ENCODE assay signal across 8 cellular contexts in the genomic region with DNA sequence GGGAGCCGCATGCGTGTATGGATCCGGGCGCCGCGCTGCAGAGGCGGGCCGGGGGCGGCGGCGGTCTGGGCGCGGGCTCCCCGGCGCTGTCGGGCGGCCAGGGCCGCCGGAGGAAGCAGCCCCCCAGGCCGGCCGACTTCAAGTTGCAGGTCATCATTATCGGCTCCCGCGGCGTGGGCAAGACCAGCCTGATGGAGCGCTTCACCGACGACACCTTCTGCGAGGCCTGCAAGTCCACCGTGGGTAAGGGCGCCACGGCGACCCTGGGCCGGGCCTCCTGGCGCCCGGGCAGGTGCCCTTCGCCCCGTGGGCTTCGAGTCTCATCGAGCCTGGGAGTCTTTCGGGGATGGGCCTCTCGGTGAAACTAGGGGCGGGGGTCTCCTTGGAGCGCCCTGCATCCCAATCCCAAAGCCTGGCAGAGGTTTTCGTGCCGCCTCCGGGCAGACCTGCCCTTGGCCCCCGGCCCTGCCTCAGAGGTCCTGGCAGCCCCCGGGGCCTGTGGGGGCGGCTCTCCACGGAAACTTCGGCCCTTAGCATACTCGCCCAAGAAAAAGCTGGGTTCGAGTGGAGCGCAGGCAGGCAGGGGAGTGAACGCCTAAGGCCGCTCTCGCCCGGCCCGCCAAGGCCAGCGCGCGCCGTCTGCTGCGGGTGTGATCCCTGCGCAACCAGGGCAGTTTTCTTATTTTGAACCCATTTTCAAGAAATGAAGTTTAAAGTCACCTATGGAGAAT. TPM values are rescaled to one million over a fixed set of nuclear protein-coding genes. Genes with fewer than 3 reads are reported as not detected.
DNase-seq lines count a peak whose midpoint lies in the region; ATAC-seq and TF ChIP-seq lines count a peak whose summit lies in the region.

No MANE protein-coding gene starts in this region.

- ATAC-seq in GM19468 (IDR thresholded peaks at IDR 0.05; ENCODE audit: extremely low read depth, unreplicated experiment) (peak; percentile 5), foreskin keratinocyte (peak; percentile 30)

- H3K36me3 ChIP-seq in BLaER1, result peaks cover 27% of the 10 kb centered on the region

- DNase-seq in HuH-7.5 (ENCODE audit: low spot score) (peak; percentile 22), foreskin keratinocyte (no peak), progenitor cell of endocrine pancreas (ENCODE audit: low spot score, unreplicated experiment) (no peak), GM19240 (ENCODE audit: insufficient read length, low spot score) (no peak), AG08396 (ENCODE audit: low spot score) (no peak)
- DNase-seq in activated CD8-positive, alpha-beta memory T cell treated with anti-CD3 and anti-CD28 coated beads, Interleukin-2, amount 50 U/mL, for 48 hours, result peak; percentile 68

- peak overlapping the region; percentile 80 for H3K4me3 Mint-ChIP-seq in progenitor cell of endocrine pancreas (ENCODE audit: low read depth)

- H3K4me1 ChIP-seq in BLaER1 (peaks cover 66% of the 10 kb centered on the region), foreskin keratinocyte (peaks cover 16% of the 10 kb centered on the region)

- peak overlapping the region; percentile 92 for H3K9ac ChIP-seq in BLaER1

- H3K4me2 ChIP-seq in BLaER1, result peak overlapping the region; percentile 94

- no peaks in the 10 kb centered on the region for H3K9me3 Mint-ChIP-seq in progenitor cell of endocrine pancreas (ENCODE audit: low read depth)

- peak overlapping the region; percentile 90 for H3K27ac ChIP-seq in BLaER1
- H3K27ac ChIP-seq in foreskin keratinocyte, result peak overlapping the region; percentile 47

- TF ChIP-seq CTCF in foreskin keratinocyte (conservative IDR thresholded peaks at IDR 0.05) (no peak), progenitor cell of endocrine pancreas (IDR thresholded peaks at IDR 0.05; ENCODE audit: unreplicated experiment) (no peak)

- H3K27me3 Mint-ChIP-seq in progenitor cell of endocrine pancreas, result peaks cover 29% of the 10 kb centered on the region

- H3K27me3 ChIP-seq in BLaER1, result no peaks in the 10 kb centered on the region
- H3K27me3 ChIP-seq in foreskin keratinocyte, result no peaks in the 10 kb centered on the region

- H3K27ac Mint-ChIP-seq in progenitor cell of endocrine pancreas, result peak overlapping the region; percentile 10

- no peaks in the 10 kb centered on the region for H3K36me3 Mint-ChIP-seq in progenitor cell of endocrine pancreas (ENCODE audit: insufficient read depth)

- peak overlapping the region; percentile 98 for H3K4me3 ChIP-seq in BLaER1

- peaks cover 23% of the 10 kb centered on the region for H3K4me1 Mint-ChIP-seq in progenitor cell of endocrine pancreas (ENCODE audit: low read depth)

- H3K9me3 ChIP-seq in BLaER1, result no peaks in the 10 kb centered on the region

- H4K20me1 ChIP-seq in BLaER1, result peaks cover 54% of the 10 kb centered on the region

RNA-seq across cellular contexts. Expression of gene RAB12, which starts 0.6 kb away (rescaled TPM):
- 43.5 and 45.4 TPM in 2 replicates for total RNA-seq in foreskin keratinocyte
- 21.0 and 27.2 TPM in 2 replicates for polyA plus RNA-seq in foreskin keratinocyte
- total RNA-seq in progenitor cell of endocrine pancreas, result 15.4 and 18.6 TPM in 2 replicates

Comparison
In these comparisons a context has a peak if more than half of its experiments do, and no peak if none do; other contexts are left out.
1. DNase-seq: peak in HuH-7.5 (single experiment) and activated CD8-positive, alpha-beta memory T cell treated with anti-CD3 and anti-CD28 coated beads, Interleukin-2, amount 50 U/mL, for 48 hours (single experiment); none in foreskin keratinocyte (0 of 2), progenitor cell of endocrine pancreas (single experiment), GM19240 (single experiment) and AG08396 (single experiment).